ENCODE assay signal across 1 cellular context in genomic region chr12:66055837-66056319, GRCh38.
TF ChIP-seq lines count a peak whose summit lies in the region.

No MANE protein-coding gene starts in this region.

TF ChIP-seq in H1, 55 proteins besides CTCF, POLR2A, EP300 and RAD21 (continued from another document):
- TF ChIP-seq CHD7 (IDR thresholded peaks at IDR 0.05; ENCODE audit: insufficient replicate concordance, low read length) (no peak), MAFK (IDR thresholded peaks at IDR 0.05; ENCODE audit: low read depth, low read length) (no peak), EZH2 (IDR thresholded peaks at IDR 0.05; ENCODE audit: low read depth, low read length, severe bottlenecking) (no peak), TEAD4 (IDR thresholded peaks at IDR 0.05; ENCODE audit: low read depth, low read length) (no peak), SP4 (IDR thresholded peaks at IDR 0.05; ENCODE audit: low read length) (no peak), SRF (IDR thresholded peaks at IDR 0.05; ENCODE audit: low read depth, low read length) (no peak)
